In genomic region chr1:6363085-6363486, GRCh38 we compare ENCODE assay signal across 1 cellular context.
TF ChIP-seq lines count a peak whose summit lies in the region.

No MANE protein-coding gene starts in this region.

TF ChIP-seq in GM12878, 131 proteins besides CTCF, POLR2A, EP300 and RAD21:
- TF ChIP-seq SMC3 (IDR thresholded peaks at IDR 0.05; ENCODE audit: borderline replicate concordance, low read length) (peak; percentile 30; the same call in 1 of the 2 replicates), RFX5 (IDR thresholded peaks at IDR 0.05; ENCODE audit: low read depth, low read length) (peak; percentile 65; the same call in 1 of the 2 replicates)
- TF ChIP-seq, protein P1, sequence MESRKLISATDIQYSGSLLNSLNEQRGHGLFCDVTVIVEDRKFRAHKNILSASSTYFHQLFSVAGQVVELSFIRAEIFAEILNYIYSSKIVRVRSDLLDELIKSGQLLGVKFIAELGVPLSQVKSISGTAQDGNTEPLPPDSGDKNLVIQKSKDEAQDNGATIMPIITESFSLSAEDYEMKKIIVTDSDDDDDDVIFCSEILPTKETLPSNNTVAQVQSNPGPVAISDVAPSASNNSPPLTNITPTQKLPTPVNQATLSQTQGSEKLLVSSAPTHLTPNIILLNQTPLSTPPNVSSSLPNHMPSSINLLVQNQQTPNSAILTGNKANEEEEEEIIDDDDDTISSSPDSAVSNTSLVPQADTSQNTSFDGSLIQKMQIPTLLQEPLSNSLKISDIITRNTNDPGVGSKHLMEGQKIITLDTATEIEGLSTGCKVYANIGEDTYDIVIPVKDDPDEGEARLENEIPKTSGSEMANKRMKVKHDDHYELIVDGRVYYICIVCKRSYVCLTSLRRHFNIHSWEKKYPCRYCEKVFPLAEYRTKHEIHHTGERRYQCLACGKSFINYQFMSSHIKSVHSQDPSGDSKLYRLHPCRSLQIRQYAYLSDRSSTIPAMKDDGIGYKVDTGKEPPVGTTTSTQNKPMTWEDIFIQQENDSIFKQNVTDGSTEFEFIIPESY (IDR thresholded peaks at IDR 0.05): peak; percentile 99
